Comparison of ENCODE assay signal across 1 cellular context in genomic region chr1:36501911-36502310, GRCh38. TPM values are rescaled to one million over a fixed set of nuclear protein-coding genes. Genes with fewer than 3 reads are reported as not detected.
"Had no signal": no experiment of that assay in that cellular context is flagged by ENCODE, and none has a peak within 500 bp of the region (broad histone marks: within the 10 kb centered on the region; RNA-seq: fewer than 3 reads in every experiment).

No MANE protein-coding gene starts in this region.

RNA-seq across cellular contexts. Expression of gene CSF3R, which starts 19.2 kb away (rescaled TPM):
- total RNA-seq: activated T-cell treated with anti-CD3 and anti-CD28 coated beads, Interleukin-2, amount 50 U/mL, for 4 hours had no signal
